19 cellular contexts compared by ENCODE assay signal in genomic region chr4:32798471-32798870, GRCh38.
"Had no signal": no experiment of that assay in that cellular context is flagged by ENCODE, and none has a peak within 500 bp of the region (broad histone marks: within the 10 kb centered on the region; RNA-seq: fewer than 3 reads in every experiment).

No MANE protein-coding gene starts in this region.

- H3K4me3 Mint-ChIP-seq: effector memory CD8-positive, alpha-beta T cell; naive thymus-derived CD8-positive, alpha-beta T cell; nephron progenitor cell; stimulated activated naive B cell treated with anti-CD40 and anti-IgM and Interleukin-4, amounts not matched to agents 10 μg/mL and 1 μg/mL and 100 μg/mL, for 72 hours; stimulated activated naive CD8-positive, alpha-beta T cell treated with anti-CD3 and anti-CD28 coated beads, Interleukin-15, Interleukin-2, amounts not matched to agents 100 ng/mL and 50 ng/mL, for 24 hours had no signal

- DNase-seq: cortex of kidney; effector memory CD8-positive, alpha-beta T cell; head of caudate nucleus; left ventricle myocardium superior; lower lobe of right lung; naive thymus-derived CD8-positive, alpha-beta T cell; nephron progenitor cell; occipital lobe; ovary; right lobe of liver; small intestine; stimulated activated CD4-positive, alpha-beta T cell treated with anti-CD3 and anti-CD28 coated beads, Interleukin-15, amount 100 ng/mL, for 24 hours; stimulated activated CD4-positive, alpha-beta T cell treated with anti-CD3 and anti-CD28 coated beads, Interleukin-2, amount 100 ng/mL, for 48 hours; stimulated activated naive B cell treated with anti-CD40 and anti-IgM and Interleukin-4, amounts not matched to agents 10 μg/mL and 1 μg/mL and 100 μg/mL, for 72 hours; upper lobe of left lung; uterus had no signal

- H3K4me3 ChIP-seq: lower lobe of right lung, ovary, right lobe of liver, thoracic aorta, tibial nerve, upper lobe of left lung, uterus had no signal

- H3K27me3 ChIP-seq: ovary, right lobe of liver, tibial nerve, upper lobe of left lung, uterus had no signal

- H3K4me1 ChIP-seq: lower lobe of right lung, right lobe of liver, tibial nerve, upper lobe of left lung, uterus had no signal

- H3K36me3 ChIP-seq: lower lobe of right lung, ovary, right lobe of liver, thoracic aorta, tibial nerve, upper lobe of left lung, uterus had no signal

- H3K27ac ChIP-seq: lower lobe of right lung, ovary, right lobe of liver, thoracic aorta, tibial nerve, upper lobe of left lung, uterus had no signal

- H3K36me3 Mint-ChIP-seq: naive thymus-derived CD8-positive, alpha-beta T cell; stimulated activated naive B cell treated with anti-CD40 and anti-IgM and Interleukin-4, amounts not matched to agents 10 μg/mL and 1 μg/mL and 100 μg/mL, for 72 hours had no signal

- H3K4me1 Mint-ChIP-seq: naive thymus-derived CD8-positive, alpha-beta T cell; nephron progenitor cell; stimulated activated naive B cell treated with anti-CD40 and anti-IgM and Interleukin-4, amounts not matched to agents 10 μg/mL and 1 μg/mL and 100 μg/mL, for 72 hours had no signal

- H3K9me3 Mint-ChIP-seq: nephron progenitor cell had no signal

- H3K27me3 Mint-ChIP-seq: effector memory CD8-positive, alpha-beta T cell; naive thymus-derived CD8-positive, alpha-beta T cell; stimulated activated naive B cell treated with anti-CD40 and anti-IgM and Interleukin-4, amounts not matched to agents 10 μg/mL and 1 μg/mL and 100 μg/mL, for 72 hours; stimulated activated naive CD8-positive, alpha-beta T cell treated with anti-CD3 and anti-CD28 coated beads, Interleukin-15, Interleukin-2, amounts not matched to agents 100 ng/mL and 50 ng/mL, for 24 hours had no signal

- ATAC-seq: effector memory CD8-positive, alpha-beta T cell; left ventricle myocardium superior; lower lobe of right lung; naive thymus-derived CD8-positive, alpha-beta T cell; right lobe of liver had no signal

- H3K27ac Mint-ChIP-seq: effector memory CD8-positive, alpha-beta T cell; naive thymus-derived CD8-positive, alpha-beta T cell; nephron progenitor cell; stimulated activated naive B cell treated with anti-CD40 and anti-IgM and Interleukin-4, amounts not matched to agents 10 μg/mL and 1 μg/mL and 100 μg/mL, for 72 hours; stimulated activated naive CD8-positive, alpha-beta T cell treated with anti-CD3 and anti-CD28 coated beads, Interleukin-15, Interleukin-2, amounts not matched to agents 100 ng/mL and 50 ng/mL, for 24 hours had no signal

- H3K9me3 ChIP-seq: lower lobe of right lung, ovary, right lobe of liver, thoracic aorta, tibial nerve, upper lobe of left lung, uterus had no signal
